ENCODE assay signal across 22 cellular contexts in genomic region chr11:61553373-61554171, GRCh38. TPM values are rescaled to one million over a fixed set of nuclear protein-coding genes. Genes with fewer than 3 reads are reported as not detected.
DNase-seq lines count a peak whose midpoint lies in the region; TF ChIP-seq lines count a peak whose summit lies in the region.
"Had no signal": no experiment of that assay in that cellular context is flagged by ENCODE, and none has a peak within 500 bp of the region (broad histone marks: within the 10 kb centered on the region; RNA-seq: fewer than 3 reads in every experiment).

No MANE protein-coding gene starts in this region.

- no peaks in the 10 kb centered on the region for H3K36me3 ChIP-seq in SJCRH30
- H3K36me3 ChIP-seq in PC-9 (ENCODE audit: low read depth) = no peaks in the 10 kb centered on the region
- H3K36me3 ChIP-seq: ascending aorta, esophagus muscularis mucosa, gastroesophageal sphincter had no signal

- no peaks in the 10 kb centered on the region for H3K9me2 ChIP-seq in PC-9 (ENCODE audit: insufficient read depth)

- H3K4me1 ChIP-seq in SJCRH30 (peaks cover 10% of the 10 kb centered on the region), PC-9 (replicated peaks; ENCODE audit: insufficient read depth) (no peaks in the 10 kb centered on the region)
- H3K4me1 ChIP-seq: Caco-2 had no signal

- H3K27ac ChIP-seq in SJCRH30 (no peak overlapping the region), PC-9 (no peak overlapping the region)
- H3K27ac ChIP-seq: ascending aorta, esophagus muscularis mucosa, gastroesophageal sphincter, HL-60 had no signal

- H3K9me3 Mint-ChIP-seq in Calu3 (ENCODE audit: low read depth, unreplicated experiment) (no peaks in the 10 kb centered on the region), nephron progenitor cell (no peaks in the 10 kb centered on the region), osteocyte (ENCODE audit: unreplicated experiment) (no peaks in the 10 kb centered on the region)
- H3K9me3 Mint-ChIP-seq: activated CD4-positive, alpha-beta memory T cell treated with anti-CD3 and anti-CD28 coated beads, Interleukin-2, amount 10 ng/mL, durations not matched to agents 7 days and 5 days; activated naive CD4-positive, alpha-beta T cell treated with anti-CD3 and anti-CD28 coated beads, Interleukin-2, amount 10 ng/mL, durations not matched to agents 7 days and 5 days; activated T-cell treated with anti-CD3 and anti-CD28 coated beads, Interleukin-2, amount 50 U/mL, for 4 hours; IgD-negative memory B cell had no signal

- peaks cover 83% of the 10 kb centered on the region for H3K27me3 Mint-ChIP-seq in Calu3 (ENCODE audit: unreplicated experiment)
- H3K27me3 Mint-ChIP-seq in nephron progenitor cell (ENCODE audit: low read depth, poor library complexity) = peaks cover 51% of the 10 kb centered on the region
- H3K27me3 Mint-ChIP-seq in osteocyte (ENCODE audit: unreplicated experiment) = peaks cover 52% of the 10 kb centered on the region

- H3K4me1 Mint-ChIP-seq in Calu3 (ENCODE audit: low read depth, unreplicated experiment) (peaks cover 14% of the 10 kb centered on the region), nephron progenitor cell (peaks cover 65% of the 10 kb centered on the region), osteocyte (ENCODE audit: unreplicated experiment) (no peaks in the 10 kb centered on the region)
- H3K4me1 Mint-ChIP-seq: activated naive CD4-positive, alpha-beta T cell treated with anti-CD3 and anti-CD28 coated beads, Interleukin-2, amount 10 ng/mL, durations not matched to agents 7 days and 5 days had no signal

- no peaks in the 10 kb centered on the region for H3K36me3 Mint-ChIP-seq in Calu3 (ENCODE audit: insufficient read depth, unreplicated experiment)
- H3K36me3 Mint-ChIP-seq in nephron progenitor cell (ENCODE audit: low read depth) = no peaks in the 10 kb centered on the region
- H3K36me3 Mint-ChIP-seq in osteocyte (ENCODE audit: unreplicated experiment) = no peaks in the 10 kb centered on the region
- H3K36me3 Mint-ChIP-seq: activated naive CD4-positive, alpha-beta T cell treated with anti-CD3 and anti-CD28 coated beads, Interleukin-2, amount 10 ng/mL, durations not matched to agents 7 days and 5 days had no signal

- BruUV-seq in Calu3 (replicated peaks; lab: Mats Ljungman, UMichigan) (no TSS peak), PC-9 (replicated peaks; lab: Mats Ljungman, UMichigan) (no TSS peak)

- CTCF ChIA-PET in Calu3 (lab: Charles Lee) = interaction anchor here (1.1 kb wide), 1 partner anchor 13 kb away, joined by 3 read pairs; no protein-coding TSS in a partner anchor
- CTCF ChIA-PET in PC-9 (lab: Charles Lee) = interaction anchor here (0.5 kb wide), 1 partner anchor 189 kb away, joined by 6 read pairs; no protein-coding TSS in a partner anchor

- no peaks in the 10 kb centered on the region for H3F3A ChIP-seq in PC-9 (ENCODE audit: insufficient read depth, low read depth)

- H2AFZ ChIP-seq in PC-9 = no peak overlapping the region

- no peaks in the 10 kb centered on the region for H3K9me3 ChIP-seq in SJCRH30 (replicated peaks)
- no peaks in the 10 kb centered on the region for H3K9me3 ChIP-seq in PC-9 (ENCODE audit: insufficient read depth, low read depth)
- H3K9me3 ChIP-seq: ascending aorta, Caco-2, esophagus muscularis mucosa, gastroesophageal sphincter had no signal

- peaks cover 6% of the 10 kb centered on the region; the same call in 1 of the 2 replicates for H4K20me1 ChIP-seq in PC-9 (ENCODE audit: insufficient read depth)

- TF ChIP-seq CTCF in Calu3 (IDR thresholded peaks at IDR 0.05; ENCODE audit: unreplicated experiment) (no peak), nephron progenitor cell (IDR thresholded peaks at IDR 0.05) (no peak), PC-9 (conservative IDR thresholded peaks at IDR 0.05) (no peak), osteocyte (IDR thresholded peaks at IDR 0.05) (no peak)

- no peaks in the 10 kb centered on the region for H3K79me2 ChIP-seq in PC-9 (ENCODE audit: low read depth)

- POLR2A ChIA-PET in PC-9 (lab: Charles Lee; ENCODE audit: unreplicated experiment) = no interaction called here

- no peak overlapping the region for H3K27ac Mint-ChIP-seq in Calu3 (ENCODE audit: unreplicated experiment)
- H3K27ac Mint-ChIP-seq in nephron progenitor cell = peak overlapping the region; percentile 7
- H3K27ac Mint-ChIP-seq in osteocyte (ENCODE audit: unreplicated experiment) = no peak overlapping the region
- H3K27ac Mint-ChIP-seq: activated CD4-positive, alpha-beta memory T cell treated with anti-CD3 and anti-CD28 coated beads, Interleukin-2, amount 10 ng/mL, durations not matched to agents 7 days and 5 days; IgD-negative memory B cell had no signal

- H3K4me3 Mint-ChIP-seq in Calu3 (ENCODE audit: low read depth, unreplicated experiment) (no peak overlapping the region), nephron progenitor cell (no peak overlapping the region), osteocyte (ENCODE audit: unreplicated experiment) (no peak overlapping the region)
- H3K4me3 Mint-ChIP-seq: activated CD4-positive, alpha-beta memory T cell treated with anti-CD3 and anti-CD28 coated beads, Interleukin-2, amount 10 ng/mL, durations not matched to agents 7 days and 5 days; activated naive CD4-positive, alpha-beta T cell treated with anti-CD3 and anti-CD28 coated beads, Interleukin-2, amount 10 ng/mL, durations not matched to agents 7 days and 5 days; activated T-cell treated with anti-CD3 and anti-CD28 coated beads, Interleukin-2, amount 50 U/mL, for 4 hours; IgD-negative memory B cell had no signal

- H3K4me2 ChIP-seq in PC-9 = no peak overlapping the region

- H3K27me3 ChIP-seq in SJCRH30 (no peaks in the 10 kb centered on the region; the same call in 1 of the 2 replicates), PC-9 (ENCODE audit: insufficient read depth, low read depth) (peaks cover 41% of the 10 kb centered on the region)

- H3K4me3 ChIP-seq in SJCRH30 (no peak overlapping the region), PC-9 (no peak overlapping the region)
- H3K4me3 ChIP-seq: ascending aorta, esophagus muscularis mucosa, gastroesophageal sphincter had no signal

- intact Hi-C loops in Calu3 (cut with micrococcal nuclease; ENCODE audit: unreplicated experiment) (no loop called here), PC-9 (cut with micrococcal nuclease; ENCODE audit: unreplicated experiment) (no loop called here)

- peak; percentile 21 for DNase-seq in Calu3
- peak; percentile 31 for DNase-seq in H4 (ENCODE audit: low spot score)
- DNase-seq in SJCRH30 = peak; percentile 53 to 66
- DNase-seq in nephron progenitor cell = no peak
- DNase-seq in PC-9 = no peak
- no peak for DNase-seq in RKO (ENCODE audit: low spot score)
- no peak for DNase-seq in osteocyte (ENCODE audit: extremely low spot score, unreplicated experiment)
- DNase-seq: activated CD4-positive, alpha-beta memory T cell treated with anti-CD3 and anti-CD28 coated beads, Interleukin-2, amount 10 ng/mL, durations not matched to agents 7 days and 5 days; activated CD4-positive, CD25-positive, alpha-beta regulatory T cell; activated naive CD4-positive, alpha-beta T cell treated with anti-CD3 and anti-CD28 coated beads, Interleukin-2, amount 10 ng/mL, durations not matched to agents 7 days and 5 days; Caco-2; cerebellar nuclear complex; effector CD8-positive, alpha-beta T cell; midbrain; stimulated activated naive CD4-positive, alpha-beta T cell had no signal

RNA-seq across cellular contexts. Expression of gene SYT7, which starts 27.3 kb away (rescaled TPM):
- total RNA-seq in Calu3 (2022) (4.4 and 6.3 TPM in 2 replicates), PC-9 (2021) (4.0 and 8.9 TPM in 2 replicates), osteocyte (0.10 and 0.11 TPM in 2 replicates)
- total RNA-seq in H4 (2014; rRNA removed; shearing (Covaris generic)) = 1.9 and 10.8 TPM in 2 replicates
- total RNA-seq in SJCRH30 (2014; rRNA removed; shearing (Covaris generic)) = 1.1 and 1.3 TPM in 2 replicates
- total RNA-seq: activated CD4-positive, alpha-beta memory T cell treated with anti-CD3 and anti-CD28 coated beads, Interleukin-2, amount 10 ng/mL, durations not matched to agents 7 days and 5 days had no signal

RNA-seq across cellular contexts. Expression of gene LRRC10B, which starts 45.0 kb away (rescaled TPM):
- not detected in 2 replicates for total RNA-seq in Calu3 (2022)
- total RNA-seq in H4 (2014; rRNA removed; shearing (Covaris generic)) = not detected in 2 replicates
- 40.2 and 42.1 TPM in 2 replicates for total RNA-seq in SJCRH30 (2014; rRNA removed; shearing (Covaris generic))
- 1.0 and 1.1 TPM in 2 replicates for total RNA-seq in PC-9 (2021)
- not detected in 2 replicates for total RNA-seq in osteocyte
- total RNA-seq: activated T-cell treated with anti-CD3 and anti-CD28 coated beads, Interleukin-2, amount 50 U/mL, for 4 hours; MCF 10A had no signal

Comparison
In these comparisons a context has a peak if more than half of its experiments do, and no peak if none do; other contexts are left out.
1. DNase-seq: peak in Calu3 (single experiment), H4 (single experiment) and SJCRH30 (2 of 2); none in nephron progenitor cell (single experiment), PC-9 (0 of 2), RKO (single experiment) and osteocyte (single experiment).
2. RNA of gene LRRC10B, which starts 45.0 kb away (total RNA-seq): 40.2 to 42.1 TPM in SJCRH30; 1.0 to 1.1 TPM in PC-9, not detected in Calu3, not detected in H4 and not detected in osteocyte; every median in the first group is over 10 times any median in the second.